ENCODE assay signal across 9 cellular contexts in the genomic region with DNA sequence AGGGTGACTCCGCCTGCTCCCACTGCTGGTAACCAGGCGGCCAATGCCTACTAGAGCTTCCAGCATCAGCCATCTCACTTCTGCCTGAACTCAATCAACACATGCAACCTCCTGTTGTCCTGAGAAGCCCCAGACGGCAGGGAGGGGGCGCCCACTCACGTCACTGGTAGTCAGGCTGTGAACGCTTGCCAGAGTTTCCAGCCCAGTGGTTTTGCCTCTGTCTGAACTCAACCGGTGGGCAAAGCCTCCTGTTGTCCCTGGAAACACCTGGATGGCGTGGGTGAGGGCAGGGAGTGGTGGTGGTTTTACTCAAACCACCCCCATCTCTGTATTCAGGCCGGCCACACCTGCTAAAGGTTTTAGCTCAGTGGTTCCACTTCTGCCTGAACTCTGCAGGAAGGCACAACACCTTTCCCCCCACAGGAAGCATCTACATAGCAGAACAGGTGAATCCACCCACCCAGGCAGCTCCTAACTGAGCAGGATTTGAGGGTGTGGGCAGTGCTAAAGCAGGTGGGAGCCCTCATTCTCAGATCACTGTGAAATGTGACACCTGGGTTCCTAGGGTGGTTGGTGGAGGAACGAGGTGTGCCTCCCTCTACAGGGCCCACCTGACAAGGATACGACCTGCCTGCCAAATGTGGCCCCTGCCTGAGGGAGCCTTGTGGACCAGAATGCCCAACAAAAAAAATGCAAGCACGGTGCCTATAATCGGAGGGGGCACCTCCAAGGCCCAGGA.
DNase-seq lines count a peak whose midpoint lies in the region; ATAC-seq and TF ChIP-seq lines count a peak whose summit lies in the region.
"Had no signal": no experiment of that assay in that cellular context is flagged by ENCODE, and none has a peak within 500 bp of the region (broad histone marks: within the 10 kb centered on the region; RNA-seq: fewer than 3 reads in every experiment).

No MANE protein-coding gene starts in this region.

- ATAC-seq in GM18907 (IDR thresholded peaks at IDR 0.05; ENCODE audit: unreplicated experiment) (peak; percentile 59), HG02678 (IDR thresholded peaks at IDR 0.05; ENCODE audit: unreplicated experiment) (peak; percentile 9), left lung (peak; percentile 12)

- no peak for TF ChIP-seq CTCF in left lung (IDR thresholded peaks at IDR 0.05)
- TF ChIP-seq CTCF in glutamatergic neuron (IDR thresholded peaks at IDR 0.05; ENCODE audit: partially characterized antibody, unreplicated experiment), result no peak

- no peak overlapping the region for H3K27ac ChIP-seq in left lung
- no peak overlapping the region for H3K27ac ChIP-seq in effector memory CD4-positive, alpha-beta T cell (ENCODE audit: insufficient read depth, low read length, poor library complexity, severe bottlenecking)

- DNase-seq in M059J (ENCODE audit: low read depth) (peak; percentile 1), left lung (peak in 1 of 2 donors; percentile 31), glutamatergic neuron (no peak)
- no peak for DNase-seq in effector memory CD4-positive, alpha-beta T cell
- DNase-seq in activated naive CD4-positive, alpha-beta T cell (lab: John Stamatoyannopoulos, UW), result no peak
- DNase-seq in activated CD4-positive, alpha-beta memory T cell treated with anti-CD3 and anti-CD28 coated beads for 36 hours, result no peak
- DNase-seq: stimulated activated naive CD4-positive, alpha-beta T cell had no signal

- intact Hi-C loops in left lung (cut with DNase I), result no loop called here
- intact Hi-C loops in activated CD4-positive, alpha-beta memory T cell treated with anti-CD3 and anti-CD28 coated beads for 36 hours (cut with micrococcal nuclease), result no loop called here

- H3K36me3 ChIP-seq in left lung, result no peaks in the 10 kb centered on the region
- H3K36me3 ChIP-seq in effector memory CD4-positive, alpha-beta T cell (ENCODE audit: control insufficient read depth, insufficient read depth, low read length), result no peaks in the 10 kb centered on the region

- peaks cover 1% of the 10 kb centered on the region for H3K9me3 Mint-ChIP-seq in glutamatergic neuron (ENCODE audit: unreplicated experiment)
- H3K9me3 Mint-ChIP-seq in activated CD4-positive, alpha-beta memory T cell treated with anti-CD3 and anti-CD28 coated beads for 36 hours, result peaks cover 17% of the 10 kb centered on the region

- CTCF ChIA-PET in activated CD4-positive, alpha-beta memory T cell treated with anti-CD3 and anti-CD28 coated beads for 36 hours (lab: Charles Lee), result no interaction called here

- peaks cover 5% of the 10 kb centered on the region for H3K27me3 Mint-ChIP-seq in glutamatergic neuron (ENCODE audit: unreplicated experiment)
- H3K27me3 Mint-ChIP-seq in activated CD4-positive, alpha-beta memory T cell treated with anti-CD3 and anti-CD28 coated beads for 36 hours, result no peaks in the 10 kb centered on the region

- H3K36me3 Mint-ChIP-seq in glutamatergic neuron (ENCODE audit: unreplicated experiment), result peaks cover 12% of the 10 kb centered on the region
- no peaks in the 10 kb centered on the region for H3K36me3 Mint-ChIP-seq in activated CD4-positive, alpha-beta memory T cell treated with anti-CD3 and anti-CD28 coated beads for 36 hours

- H3K4me3 Mint-ChIP-seq in glutamatergic neuron (ENCODE audit: unreplicated experiment), result no peak overlapping the region
- no peak overlapping the region for H3K4me3 Mint-ChIP-seq in activated CD4-positive, alpha-beta memory T cell treated with anti-CD3 and anti-CD28 coated beads for 36 hours

- POLR2A ChIA-PET in activated CD4-positive, alpha-beta memory T cell treated with anti-CD3 and anti-CD28 coated beads for 36 hours (lab: Charles Lee), result no interaction called here

- no peaks in the 10 kb centered on the region for H3K4me1 ChIP-seq in left lung
- no peaks in the 10 kb centered on the region for H3K4me1 ChIP-seq in effector memory CD4-positive, alpha-beta T cell (ENCODE audit: control insufficient read depth, insufficient read depth, low read length, poor library complexity, severe bottlenecking)

- H3K27ac Mint-ChIP-seq in glutamatergic neuron (ENCODE audit: unreplicated experiment), result no peak overlapping the region
- no peak overlapping the region for H3K27ac Mint-ChIP-seq in activated CD4-positive, alpha-beta memory T cell treated with anti-CD3 and anti-CD28 coated beads for 36 hours

- H3K4me3 ChIP-seq in left lung, result no peak overlapping the region
- H3K4me3 ChIP-seq in effector memory CD4-positive, alpha-beta T cell (ENCODE audit: insufficient read depth, low read depth, low read length, poor library complexity, severe bottlenecking), result no peak overlapping the region

- H3K27me3 ChIP-seq in left lung, result no peaks in the 10 kb centered on the region
- H3K27me3 ChIP-seq in effector memory CD4-positive, alpha-beta T cell (replicated peaks; ENCODE audit: control insufficient read depth, insufficient read depth, low read length, poor library complexity, severe bottlenecking), result no peaks in the 10 kb centered on the region

- no peaks in the 10 kb centered on the region for H3K4me1 Mint-ChIP-seq in glutamatergic neuron (ENCODE audit: low read depth, unreplicated experiment)
- H3K4me1 Mint-ChIP-seq in activated CD4-positive, alpha-beta memory T cell treated with anti-CD3 and anti-CD28 coated beads for 36 hours (ENCODE audit: low read depth), result no peaks in the 10 kb centered on the region

- H3K9me3 ChIP-seq in left lung, result peaks cover 0 to 19% of the 10 kb centered on the region in 2 donors
- no peaks in the 10 kb centered on the region for H3K9me3 ChIP-seq in effector memory CD4-positive, alpha-beta T cell (ENCODE audit: control insufficient read depth, low read length)

Comparison
In these comparisons a context has a peak if more than half of its experiments do, and no peak if none do; other contexts are left out.
1. ATAC-seq: peak in every context shown above with its lines; median percentile 59 in GM18907; 12 in left lung; 9 in HG02678.